ENCODE assay signal across 1 cellular context in genomic region chr2:222424729-222425671, GRCh38.
A peak's percentile ranks its signal among the peaks of the same experiment; 100 is the strongest.
TF ChIP-seq lines count a peak whose summit lies in the region.

No MANE protein-coding gene starts in this region.

TF ChIP-seq in GM23338, 12 proteins besides CTCF, POLR2A, EP300 and RAD21 (continued from another document):
- TF ChIP-seq ZNF462 (CRISPR knock-in tag; IDR thresholded peaks at IDR 0.05) (no peak), ZNF114 (CRISPR knock-in tag; IDR thresholded peaks at IDR 0.05) (no peak), JUNB (IDR thresholded peaks at IDR 0.05; ENCODE audit: unreplicated experiment) (no peak), EZH2phosphoT487 (IDR thresholded peaks at IDR 0.05; ENCODE audit: unreplicated experiment) (peak; percentile 57), CREB1 (CRISPR knock-in tag; IDR thresholded peaks at IDR 0.05; ENCODE audit: low read depth) (no peak), EZH2 (IDR thresholded peaks at IDR 0.05; ENCODE audit: low read depth, unreplicated experiment) (peak; percentile 89), STAT1 (IDR thresholded peaks at IDR 0.05; ENCODE audit: unreplicated experiment) (no peak), ZNF331 (CRISPR knock-in tag; IDR thresholded peaks at IDR 0.05; ENCODE audit: low read depth) (no peak)
- TF ChIP-seq, protein P1, sequence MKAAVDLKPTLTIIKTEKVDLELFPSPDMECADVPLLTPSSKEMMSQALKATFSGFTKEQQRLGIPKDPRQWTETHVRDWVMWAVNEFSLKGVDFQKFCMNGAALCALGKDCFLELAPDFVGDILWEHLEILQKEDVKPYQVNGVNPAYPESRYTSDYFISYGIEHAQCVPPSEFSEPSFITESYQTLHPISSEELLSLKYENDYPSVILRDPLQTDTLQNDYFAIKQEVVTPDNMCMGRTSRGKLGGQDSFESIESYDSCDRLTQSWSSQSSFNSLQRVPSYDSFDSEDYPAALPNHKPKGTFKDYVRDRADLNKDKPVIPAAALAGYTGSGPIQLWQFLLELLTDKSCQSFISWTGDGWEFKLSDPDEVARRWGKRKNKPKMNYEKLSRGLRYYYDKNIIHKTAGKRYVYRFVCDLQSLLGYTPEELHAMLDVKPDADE (IDR thresholded peaks at IDR 0.05): no peak
